Comparison of ENCODE assay signal across 15 cellular contexts in genomic region chr18:7062844-7063243, GRCh38. TPM values are rescaled to one million over a fixed set of nuclear protein-coding genes. Genes with fewer than 3 reads are reported as not detected.
DNase-seq lines count a peak whose midpoint lies in the region; ATAC-seq and TF ChIP-seq lines count a peak whose summit lies in the region.
"Had no signal": no experiment of that assay in that cellular context is flagged by ENCODE, and none has a peak within 500 bp of the region (broad histone marks: within the 10 kb centered on the region; RNA-seq: fewer than 3 reads in every experiment).

No MANE protein-coding gene starts in this region.

- no peak overlapping the region for H3K4me3 Mint-ChIP-seq in neural progenitor cell
- peak overlapping the region; percentile 8 for H3K4me3 Mint-ChIP-seq in type B pancreatic cell
- H3K4me3 Mint-ChIP-seq in GM23338 = no peak overlapping the region
- H3K4me3 Mint-ChIP-seq: CD4-positive, alpha-beta memory T cell had no signal

- H3K56ac ChIP-seq in mesendoderm (ENCODE audit: low read length) = no peak overlapping the region

- H3K23ac ChIP-seq in mesendoderm (ENCODE audit: low read length) = no peak overlapping the region

- no peak overlapping the region for H3K18ac ChIP-seq in mesendoderm (ENCODE audit: low read length)

- peaks cover 2% of the 10 kb centered on the region for H3K27me3 Mint-ChIP-seq in neural progenitor cell (ENCODE audit: insufficient read depth, low read depth)
- H3K27me3 Mint-ChIP-seq in type B pancreatic cell = no peaks in the 10 kb centered on the region
- H3K27me3 Mint-ChIP-seq in GM23338 (ENCODE audit: insufficient read depth, low read depth, poor library complexity) = no peaks in the 10 kb centered on the region
- H3K27me3 Mint-ChIP-seq: CD4-positive, alpha-beta memory T cell had no signal

- no peaks in the 10 kb centered on the region for H3K9me2 ChIP-seq in GM23338 (ENCODE audit: insufficient read depth)

- no CpG with 5 or more reads among the region's 5 CpGs for WGBS in mesendoderm (ENCODE audit: extremely low coverage, insufficient coverage, low lambda C conversion rate)

- in situ Hi-C loops in GM13977 (cut with MboI; ENCODE audit: low pct_unique_long_range_greater_than_20kb, low sequenced_read_pairs, unreplicated experiment) = no loop called here

- peak; percentile 79 for DNase-seq in DMS53 treated with DMSO at 0.1 percent for 48 hours (lab: John Stamatoyannopoulos, UW; ENCODE audit: unreplicated experiment)
- DNase-seq in kidney tubule cell (ENCODE audit: low spot score) = peak; percentile 50
- no peak for DNase-seq in neural progenitor cell (ENCODE audit: low spot score)
- no peak for DNase-seq in type B pancreatic cell (ENCODE audit: extremely low spot score, unreplicated experiment)
- no peak for DNase-seq in mesendoderm
- DNase-seq in GM23338 (ENCODE audit: low spot score) = no peak
- no peak for DNase-seq in GM13977 (ENCODE audit: low spot score)
- DNase-seq: BE2C; CD4-positive, alpha-beta memory T cell; COR-L47; DMS79 treated with DMSO at 0.1 percent for 48 hours; EL had no signal

- H2AK5ac ChIP-seq in mesendoderm (ENCODE audit: low read length) = no peak overlapping the region

- H3K4me2 ChIP-seq in neural progenitor cell (no peak overlapping the region), mesendoderm (ENCODE audit: low read length) (no peak overlapping the region), GM23338 (no peak overlapping the region)
- H3K4me2 ChIP-seq: A549 had no signal

- H3K36me3 Mint-ChIP-seq in neural progenitor cell (peaks cover 19% of the 10 kb centered on the region), type B pancreatic cell (peaks cover 4% of the 10 kb centered on the region), GM23338 (ENCODE audit: low read depth) (no peaks in the 10 kb centered on the region)
- H3K36me3 Mint-ChIP-seq: CD4-positive, alpha-beta memory T cell had no signal

- H4K5ac ChIP-seq in mesendoderm (ENCODE audit: low read length) = no peak overlapping the region

- no peak overlapping the region for H2BK120ac ChIP-seq in mesendoderm (ENCODE audit: low read depth, low read length)

- H4K8ac ChIP-seq in mesendoderm (ENCODE audit: low read depth, low read length) = no peak overlapping the region

- H3K4me1 Mint-ChIP-seq in neural progenitor cell (peaks cover 66% of the 10 kb centered on the region), type B pancreatic cell (ENCODE audit: unreplicated experiment) (peaks cover 54% of the 10 kb centered on the region), GM23338 (no peaks in the 10 kb centered on the region; the same call in 2 of the 3 replicates)
- H3K4me1 Mint-ChIP-seq: CD4-positive, alpha-beta memory T cell had no signal

- TF ChIP-seq CTCF in neural progenitor cell (IDR thresholded peaks at IDR 0.05) (no peak), type B pancreatic cell (conservative IDR thresholded peaks at IDR 0.05) (no peak), GM23338 (conservative IDR thresholded peaks at IDR 0.05; ENCODE audit: low read depth in 2 of 2) (no peak), GM13977 (IDR thresholded peaks at IDR 0.05; ENCODE audit: extremely low read depth, insufficient read depth, missing control alignments) (no peak)

- ATAC-seq in GM23338 = no peak
- ATAC-seq: A549, HCT116 had no signal

- H3K27ac ChIP-seq in neural progenitor cell (no peak overlapping the region), mesendoderm (ENCODE audit: low read depth, low read length) (no peak overlapping the region), GM23338 (ENCODE audit: low read depth) (no peak overlapping the region)
- H3K27ac ChIP-seq: A549, C4-2B had no signal

- H3K9me3 ChIP-seq in neural progenitor cell (ENCODE audit: low read depth) = no peaks in the 10 kb centered on the region
- H3K9me3 ChIP-seq: A549, BE2C had no signal

- no peaks in the 10 kb centered on the region for H3K9me3 Mint-ChIP-seq in neural progenitor cell
- no peaks in the 10 kb centered on the region for H3K9me3 Mint-ChIP-seq in type B pancreatic cell
- H3K9me3 Mint-ChIP-seq in GM23338 = no peaks in the 10 kb centered on the region

- H2BK5ac ChIP-seq in mesendoderm (ENCODE audit: low read length) = no peak overlapping the region

- H4K20me1 ChIP-seq in neural progenitor cell (ENCODE audit: low read depth) (no peaks in the 10 kb centered on the region), GM23338 (replicated peaks; ENCODE audit: insufficient read depth) (peaks cover 2% of the 10 kb centered on the region; the same call in 1 of the 2 replicates)

- H3K79me2 ChIP-seq in neural progenitor cell (ENCODE audit: low read depth) = no peaks in the 10 kb centered on the region
- H3K79me2 ChIP-seq in mesendoderm (ENCODE audit: control insufficient read depth, insufficient read depth, low read length) = no peaks in the 10 kb centered on the region
- H3K79me2 ChIP-seq in GM23338 (replicated peaks; ENCODE audit: insufficient read depth) = no peaks in the 10 kb centered on the region

- no peaks in the 10 kb centered on the region for H3K79me1 ChIP-seq in mesendoderm (ENCODE audit: low read length)

- H2BK15ac ChIP-seq in mesendoderm (replicated peaks; ENCODE audit: low read depth) = no peak overlapping the region

- H3K27ac Mint-ChIP-seq in neural progenitor cell = peak overlapping the region; percentile 72
- peak overlapping the region; percentile 79 for H3K27ac Mint-ChIP-seq in type B pancreatic cell
- no peak overlapping the region for H3K27ac Mint-ChIP-seq in GM23338
- H3K27ac Mint-ChIP-seq: CD4-positive, alpha-beta memory T cell had no signal

- H3K4me1 ChIP-seq in neural progenitor cell (no peaks in the 10 kb centered on the region), mesendoderm (ENCODE audit: control insufficient read depth, low read depth, low read length) (no peaks in the 10 kb centered on the region), GM23338 (ENCODE audit: insufficient read depth) (no peaks in the 10 kb centered on the region)
- H3K4me1 ChIP-seq: A549, BE2C had no signal

- H3K4me3 ChIP-seq in neural progenitor cell = no peak overlapping the region
- H3K4me3 ChIP-seq in mesendoderm (ENCODE audit: low read length) = no peak overlapping the region
- H3K4me3 ChIP-seq in GM23338 = no peak overlapping the region
- H3K4me3 ChIP-seq: A549 had no signal

- no peak overlapping the region for H2AFZ ChIP-seq in neural progenitor cell (replicated peaks)
- no peak overlapping the region for H2AFZ ChIP-seq in GM23338

- H3K9ac ChIP-seq in neural progenitor cell = no peak overlapping the region
- H3K9ac ChIP-seq in mesendoderm (ENCODE audit: low read length) = no peak overlapping the region

- H3F3A ChIP-seq in neural progenitor cell (ENCODE audit: low read depth) (no peaks in the 10 kb centered on the region), GM23338 (replicated peaks; ENCODE audit: low read depth) (no peaks in the 10 kb centered on the region)

- H3K27me3 ChIP-seq in neural progenitor cell (no peaks in the 10 kb centered on the region), mesendoderm (ENCODE audit: insufficient read depth, low read length, poor library complexity) (no peaks in the 10 kb centered on the region), GM23338 (ENCODE audit: insufficient read depth) (no peaks in the 10 kb centered on the region)
- H3K27me3 ChIP-seq: BE2C had no signal

- H3K36me3 ChIP-seq in neural progenitor cell (no peaks in the 10 kb centered on the region), mesendoderm (ENCODE audit: control insufficient read depth, insufficient read depth, low read length) (no peaks in the 10 kb centered on the region), GM23338 (ENCODE audit: insufficient read depth) (no peaks in the 10 kb centered on the region)
- H3K36me3 ChIP-seq: BE2C had no signal

- no peak overlapping the region for H3K4ac ChIP-seq in mesendoderm (ENCODE audit: low read depth, low read length)

TF ChIP-seq in GM23338, 12 proteins besides CTCF, POLR2A, EP300 and RAD21:
- no peak for TF ChIP-seq JUNB (IDR thresholded peaks at IDR 0.05; ENCODE audit: unreplicated experiment)
- no peak for TF ChIP-seq ZNF331 (CRISPR knock-in tag; IDR thresholded peaks at IDR 0.05; ENCODE audit: low read depth)
- no peak for TF ChIP-seq STAT1 (IDR thresholded peaks at IDR 0.05; ENCODE audit: unreplicated experiment)
- TF ChIP-seq CREB1 (CRISPR knock-in tag; IDR thresholded peaks at IDR 0.05; ENCODE audit: low read depth) = no peak
- TF ChIP-seq EZH2phosphoT487 (IDR thresholded peaks at IDR 0.05; ENCODE audit: unreplicated experiment) = no peak
- TF ChIP-seq EZH2 (IDR thresholded peaks at IDR 0.05; ENCODE audit: low read depth, unreplicated experiment) = no peak
- no peak for TF ChIP-seq REST (IDR thresholded peaks at IDR 0.05; ENCODE audit: unreplicated experiment)

RNA-seq across cellular contexts. Expression of gene LAMA1, which starts 54.8 kb away (rescaled TPM):
- total RNA-seq in neural progenitor cell (ENCODE audit: low replicate concordance) = 80.3 and 95.4 TPM in 2 replicates
- total RNA-seq in type B pancreatic cell (ENCODE audit: low replicate concordance) = 59.3 and 75.0 TPM in 2 replicates
- 13.5 TPM for polyA plus RNA-seq in mesendoderm (2013, experiment 1 of 2)
- polyA plus RNA-seq in mesendoderm (2013, experiment 2 of 2) = 13.6 TPM
- 47.6 and 52.3 TPM in 2 replicates for total RNA-seq in GM23338 (2014; rRNA removed; shearing (Covaris generic))
- 14.8 and 15.9 TPM in 2 replicates for polyA plus RNA-seq in GM23338 (2016; fragmentation: Nextera tagmentation; extraction: Ambion mirVana)
- total RNA-seq: CD4-positive, alpha-beta memory T cell had no signal
- polyA plus RNA-seq: CD4-positive, alpha-beta memory T cell had no signal

Comparison
In these comparisons a context has a peak if more than half of its experiments do, and no peak if none do; other contexts are left out.
1. DNase-seq: peak in DMS53 treated with DMSO at 0.1 percent for 48 hours (single experiment) and kidney tubule cell (single experiment); none in neural progenitor cell (single experiment), type B pancreatic cell (single experiment), mesendoderm (single experiment), GM23338 (single experiment) and GM13977 (single experiment).